In genomic region chr1:89989791-89990190, GRCh38 we compare ENCODE assay signal across 1 cellular context.
TF ChIP-seq lines count a peak whose summit lies in the region.

No MANE protein-coding gene starts in this region.

TF ChIP-seq in WTC11, 78 proteins besides CTCF, POLR2A, EP300 and RAD21 (continued from another document):
- no peak for TF ChIP-seq ARID4B (CRISPR knock-in tag; IDR thresholded peaks at IDR 0.05; ENCODE audit: borderline replicate concordance)
- TF ChIP-seq HMGA2 (CRISPR knock-in tag; IDR thresholded peaks at IDR 0.05), result no peak
- TF ChIP-seq IRF1 (CRISPR knock-in tag; IDR thresholded peaks at IDR 0.05), result no peak
- no peak for TF ChIP-seq NR1H2 (CRISPR knock-in tag; IDR thresholded peaks at IDR 0.05)
- no peak for TF ChIP-seq GTF2I (CRISPR knock-in tag; conservative IDR thresholded peaks at IDR 0.05)
- no peak for TF ChIP-seq CREM (CRISPR knock-in tag; IDR thresholded peaks at IDR 0.05)
- TF ChIP-seq ZNF512 (CRISPR knock-in tag; IDR thresholded peaks at IDR 0.05; ENCODE audit: borderline replicate concordance), result no peak
- no peak for TF ChIP-seq PRDM15 (CRISPR knock-in tag; IDR thresholded peaks at IDR 0.05)
- TF ChIP-seq ZNF423 (CRISPR knock-in tag; IDR thresholded peaks at IDR 0.05), result no peak
- TF ChIP-seq NFYB (CRISPR knock-in tag; conservative IDR thresholded peaks at IDR 0.05; ENCODE audit: low read depth), result no peak
- TF ChIP-seq ZBTB21 (CRISPR knock-in tag; IDR thresholded peaks at IDR 0.05; ENCODE audit: borderline replicate concordance), result no peak
- no peak for TF ChIP-seq ERG (CRISPR knock-in tag; IDR thresholded peaks at IDR 0.05)
- no peak for TF ChIP-seq ZNF425 (CRISPR knock-in tag; conservative IDR thresholded peaks at IDR 0.05)
- no peak for TF ChIP-seq NFE2L1 (CRISPR knock-in tag; IDR thresholded peaks at IDR 0.05)
- TF ChIP-seq NR2C2 (CRISPR knock-in tag; IDR thresholded peaks at IDR 0.05), result no peak
